ENCODE assay signal across 1 cellular context in the genomic region with DNA sequence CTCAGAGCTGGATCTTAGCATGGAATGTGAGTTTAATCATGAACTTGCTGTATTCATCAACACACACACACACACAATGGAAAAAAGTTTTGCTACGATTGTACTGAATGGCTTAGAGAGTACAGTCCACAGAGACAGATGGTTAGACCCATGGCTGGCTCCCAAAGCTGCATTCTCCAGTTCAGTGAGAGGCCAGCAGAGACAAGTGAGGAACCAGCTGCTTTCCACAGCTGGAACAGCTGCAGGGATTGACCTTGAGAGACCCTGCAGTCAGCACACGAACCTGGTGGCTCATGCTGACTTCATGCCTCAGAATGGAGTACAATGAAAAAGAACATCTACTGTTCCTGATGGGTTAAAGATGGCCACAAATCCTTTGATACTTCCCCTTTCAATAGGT.
TF ChIP-seq lines count a peak whose summit lies in the region.

No MANE protein-coding gene starts in this region.

TF ChIP-seq in H1, 55 proteins besides CTCF, POLR2A, EP300 and RAD21:
- no peak for TF ChIP-seq BACH1 (IDR thresholded peaks at IDR 0.05; ENCODE audit: low read length)
- no peak for TF ChIP-seq TAF1 (IDR thresholded peaks at IDR 0.05; ENCODE audit: low read depth, low read length)
- no peak for TF ChIP-seq SIN3A (conservative IDR thresholded peaks at IDR 0.05 in 1 of 2, IDR thresholded peaks at IDR 0.05 in 1 of 2; ENCODE audit: low read depth in 1 of 2, low read length in 2 of 2)
- TF ChIP-seq, protein P1, sequence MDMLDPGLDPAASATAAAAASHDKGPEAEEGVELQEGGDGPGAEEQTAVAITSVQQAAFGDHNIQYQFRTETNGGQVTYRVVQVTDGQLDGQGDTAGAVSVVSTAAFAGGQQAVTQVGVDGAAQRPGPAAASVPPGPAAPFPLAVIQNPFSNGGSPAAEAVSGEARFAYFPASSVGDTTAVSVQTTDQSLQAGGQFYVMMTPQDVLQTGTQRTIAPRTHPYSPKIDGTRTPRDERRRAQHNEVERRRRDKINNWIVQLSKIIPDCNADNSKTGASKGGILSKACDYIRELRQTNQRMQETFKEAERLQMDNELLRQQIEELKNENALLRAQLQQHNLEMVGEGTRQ (IDR thresholded peaks at IDR 0.05; ENCODE audit: low read length) = no peak
- no peak for TF ChIP-seq POLR2AphosphoS5 (IDR thresholded peaks at IDR 0.05; ENCODE audit: low read depth, low read length)
